1 cellular context compared by ENCODE assay signal in the genomic region with DNA sequence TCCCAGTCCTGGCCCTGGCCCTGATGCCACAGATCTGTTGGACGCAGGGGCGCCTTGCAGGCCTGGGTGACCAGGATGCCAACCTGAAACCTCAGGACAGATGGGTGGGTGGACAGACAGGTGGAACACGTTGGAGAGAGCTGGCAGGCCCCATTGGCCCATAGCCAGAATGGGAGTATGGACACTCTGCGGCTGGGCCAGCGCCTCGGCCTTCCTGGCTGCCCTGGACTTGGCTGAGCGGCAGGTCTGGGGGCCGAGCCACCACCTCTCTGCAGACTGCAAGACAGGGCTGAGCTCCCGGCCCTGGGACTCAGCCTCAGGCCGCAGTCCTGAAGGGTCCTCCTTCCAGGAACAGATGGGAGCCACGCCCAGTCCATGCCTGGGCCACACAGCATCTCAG.
TF ChIP-seq lines count a peak whose summit lies in the region.

No MANE protein-coding gene starts in this region.

TF ChIP-seq in K562, 482 proteins besides CTCF, POLR2A, EP300 and RAD21 (continued from another document):
- TF ChIP-seq, protein P1, sequence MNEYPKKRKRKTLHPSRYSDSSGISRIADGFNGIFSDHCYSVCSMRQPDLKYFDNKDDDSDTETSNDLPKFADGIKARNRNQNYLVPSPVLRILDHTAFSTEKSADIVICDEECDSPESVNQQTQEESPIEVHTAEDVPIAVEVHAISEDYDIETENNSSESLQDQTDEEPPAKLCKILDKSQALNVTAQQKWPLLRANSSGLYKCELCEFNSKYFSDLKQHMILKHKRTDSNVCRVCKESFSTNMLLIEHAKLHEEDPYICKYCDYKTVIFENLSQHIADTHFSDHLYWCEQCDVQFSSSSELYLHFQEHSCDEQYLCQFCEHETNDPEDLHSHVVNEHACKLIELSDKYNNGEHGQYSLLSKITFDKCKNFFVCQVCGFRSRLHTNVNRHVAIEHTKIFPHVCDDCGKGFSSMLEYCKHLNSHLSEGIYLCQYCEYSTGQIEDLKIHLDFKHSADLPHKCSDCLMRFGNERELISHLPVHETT (CRISPR knock-in tag; conservative IDR thresholded peaks at IDR 0.05 in 1 of 2, IDR thresholded peaks at IDR 0.05 in 1 of 2), result no peak
- TF ChIP-seq CHD1 (IDR thresholded peaks at IDR 0.05; ENCODE audit: low read length) (no peak), NFIX (CRISPR knock-in tag; IDR thresholded peaks at IDR 0.05; ENCODE audit: low read depth) (no peak), ILF3 (IDR thresholded peaks at IDR 0.05; ENCODE audit: borderline replicate concordance) (no peak), ARNT (IDR thresholded peaks at IDR 0.05) (no peak), TAL1 (IDR thresholded peaks at IDR 0.05) (no peak), ZNF217 (CRISPR knock-in tag; IDR thresholded peaks at IDR 0.05) (no peak)
- TF ChIP-seq, protein P2, sequence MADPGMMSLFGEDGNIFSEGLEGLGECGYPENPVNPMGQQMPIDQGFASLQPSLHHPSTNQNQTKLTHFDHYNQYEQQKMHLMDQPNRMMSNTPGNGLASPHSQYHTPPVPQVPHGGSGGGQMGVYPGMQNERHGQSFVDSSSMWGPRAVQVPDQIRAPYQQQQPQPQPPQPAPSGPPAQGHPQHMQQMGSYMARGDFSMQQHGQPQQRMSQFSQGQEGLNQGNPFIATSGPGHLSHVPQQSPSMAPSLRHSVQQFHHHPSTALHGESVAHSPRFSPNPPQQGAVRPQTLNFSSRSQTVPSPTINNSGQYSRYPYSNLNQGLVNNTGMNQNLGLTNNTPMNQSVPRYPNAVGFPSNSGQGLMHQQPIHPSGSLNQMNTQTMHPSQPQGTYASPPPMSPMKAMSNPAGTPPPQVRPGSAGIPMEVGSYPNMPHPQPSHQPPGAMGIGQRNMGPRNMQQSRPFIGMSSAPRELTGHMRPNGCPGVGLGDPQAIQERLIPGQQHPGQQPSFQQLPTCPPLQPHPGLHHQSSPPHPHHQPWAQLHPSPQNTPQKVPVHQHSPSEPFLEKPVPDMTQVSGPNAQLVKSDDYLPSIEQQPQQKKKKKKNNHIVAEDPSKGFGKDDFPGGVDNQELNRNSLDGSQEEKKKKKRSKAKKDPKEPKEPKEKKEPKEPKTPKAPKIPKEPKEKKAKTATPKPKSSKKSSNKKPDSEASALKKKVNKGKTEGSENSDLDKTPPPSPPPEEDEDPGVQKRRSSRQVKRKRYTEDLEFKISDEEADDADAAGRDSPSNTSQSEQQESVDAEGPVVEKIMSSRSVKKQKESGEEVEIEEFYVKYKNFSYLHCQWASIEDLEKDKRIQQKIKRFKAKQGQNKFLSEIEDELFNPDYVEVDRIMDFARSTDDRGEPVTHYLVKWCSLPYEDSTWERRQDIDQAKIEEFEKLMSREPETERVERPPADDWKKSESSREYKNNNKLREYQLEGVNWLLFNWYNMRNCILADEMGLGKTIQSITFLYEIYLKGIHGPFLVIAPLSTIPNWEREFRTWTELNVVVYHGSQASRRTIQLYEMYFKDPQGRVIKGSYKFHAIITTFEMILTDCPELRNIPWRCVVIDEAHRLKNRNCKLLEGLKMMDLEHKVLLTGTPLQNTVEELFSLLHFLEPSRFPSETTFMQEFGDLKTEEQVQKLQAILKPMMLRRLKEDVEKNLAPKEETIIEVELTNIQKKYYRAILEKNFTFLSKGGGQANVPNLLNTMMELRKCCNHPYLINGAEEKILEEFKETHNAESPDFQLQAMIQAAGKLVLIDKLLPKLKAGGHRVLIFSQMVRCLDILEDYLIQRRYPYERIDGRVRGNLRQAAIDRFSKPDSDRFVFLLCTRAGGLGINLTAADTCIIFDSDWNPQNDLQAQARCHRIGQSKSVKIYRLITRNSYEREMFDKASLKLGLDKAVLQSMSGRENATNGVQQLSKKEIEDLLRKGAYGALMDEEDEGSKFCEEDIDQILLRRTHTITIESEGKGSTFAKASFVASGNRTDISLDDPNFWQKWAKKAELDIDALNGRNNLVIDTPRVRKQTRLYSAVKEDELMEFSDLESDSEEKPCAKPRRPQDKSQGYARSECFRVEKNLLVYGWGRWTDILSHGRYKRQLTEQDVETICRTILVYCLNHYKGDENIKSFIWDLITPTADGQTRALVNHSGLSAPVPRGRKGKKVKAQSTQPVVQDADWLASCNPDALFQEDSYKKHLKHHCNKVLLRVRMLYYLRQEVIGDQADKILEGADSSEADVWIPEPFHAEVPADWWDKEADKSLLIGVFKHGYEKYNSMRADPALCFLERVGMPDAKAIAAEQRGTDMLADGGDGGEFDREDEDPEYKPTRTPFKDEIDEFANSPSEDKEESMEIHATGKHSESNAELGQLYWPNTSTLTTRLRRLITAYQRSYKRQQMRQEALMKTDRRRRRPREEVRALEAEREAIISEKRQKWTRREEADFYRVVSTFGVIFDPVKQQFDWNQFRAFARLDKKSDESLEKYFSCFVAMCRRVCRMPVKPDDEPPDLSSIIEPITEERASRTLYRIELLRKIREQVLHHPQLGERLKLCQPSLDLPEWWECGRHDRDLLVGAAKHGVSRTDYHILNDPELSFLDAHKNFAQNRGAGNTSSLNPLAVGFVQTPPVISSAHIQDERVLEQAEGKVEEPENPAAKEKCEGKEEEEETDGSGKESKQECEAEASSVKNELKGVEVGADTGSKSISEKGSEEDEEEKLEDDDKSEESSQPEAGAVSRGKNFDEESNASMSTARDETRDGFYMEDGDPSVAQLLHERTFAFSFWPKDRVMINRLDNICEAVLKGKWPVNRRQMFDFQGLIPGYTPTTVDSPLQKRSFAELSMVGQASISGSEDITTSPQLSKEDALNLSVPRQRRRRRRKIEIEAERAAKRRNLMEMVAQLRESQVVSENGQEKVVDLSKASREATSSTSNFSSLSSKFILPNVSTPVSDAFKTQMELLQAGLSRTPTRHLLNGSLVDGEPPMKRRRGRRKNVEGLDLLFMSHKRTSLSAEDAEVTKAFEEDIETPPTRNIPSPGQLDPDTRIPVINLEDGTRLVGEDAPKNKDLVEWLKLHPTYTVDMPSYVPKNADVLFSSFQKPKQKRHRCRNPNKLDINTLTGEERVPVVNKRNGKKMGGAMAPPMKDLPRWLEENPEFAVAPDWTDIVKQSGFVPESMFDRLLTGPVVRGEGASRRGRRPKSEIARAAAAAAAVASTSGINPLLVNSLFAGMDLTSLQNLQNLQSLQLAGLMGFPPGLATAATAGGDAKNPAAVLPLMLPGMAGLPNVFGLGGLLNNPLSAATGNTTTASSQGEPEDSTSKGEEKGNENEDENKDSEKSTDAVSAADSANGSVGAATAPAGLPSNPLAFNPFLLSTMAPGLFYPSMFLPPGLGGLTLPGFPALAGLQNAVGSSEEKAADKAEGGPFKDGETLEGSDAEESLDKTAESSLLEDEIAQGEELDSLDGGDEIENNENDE (IDR thresholded peaks at IDR 0.05; ENCODE audit: low read depth, low read length), result no peak
- TF ChIP-seq, protein P3, sequence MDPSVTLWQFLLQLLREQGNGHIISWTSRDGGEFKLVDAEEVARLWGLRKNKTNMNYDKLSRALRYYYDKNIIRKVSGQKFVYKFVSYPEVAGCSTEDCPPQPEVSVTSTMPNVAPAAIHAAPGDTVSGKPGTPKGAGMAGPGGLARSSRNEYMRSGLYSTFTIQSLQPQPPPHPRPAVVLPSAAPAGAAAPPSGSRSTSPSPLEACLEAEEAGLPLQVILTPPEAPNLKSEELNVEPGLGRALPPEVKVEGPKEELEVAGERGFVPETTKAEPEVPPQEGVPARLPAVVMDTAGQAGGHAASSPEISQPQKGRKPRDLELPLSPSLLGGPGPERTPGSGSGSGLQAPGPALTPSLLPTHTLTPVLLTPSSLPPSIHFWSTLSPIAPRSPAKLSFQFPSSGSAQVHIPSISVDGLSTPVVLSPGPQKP (CRISPR knock-in tag; IDR thresholded peaks at IDR 0.05), result no peak
TF ChIP-seq in K562: peak in this region for 0.
